In the genomic region with DNA sequence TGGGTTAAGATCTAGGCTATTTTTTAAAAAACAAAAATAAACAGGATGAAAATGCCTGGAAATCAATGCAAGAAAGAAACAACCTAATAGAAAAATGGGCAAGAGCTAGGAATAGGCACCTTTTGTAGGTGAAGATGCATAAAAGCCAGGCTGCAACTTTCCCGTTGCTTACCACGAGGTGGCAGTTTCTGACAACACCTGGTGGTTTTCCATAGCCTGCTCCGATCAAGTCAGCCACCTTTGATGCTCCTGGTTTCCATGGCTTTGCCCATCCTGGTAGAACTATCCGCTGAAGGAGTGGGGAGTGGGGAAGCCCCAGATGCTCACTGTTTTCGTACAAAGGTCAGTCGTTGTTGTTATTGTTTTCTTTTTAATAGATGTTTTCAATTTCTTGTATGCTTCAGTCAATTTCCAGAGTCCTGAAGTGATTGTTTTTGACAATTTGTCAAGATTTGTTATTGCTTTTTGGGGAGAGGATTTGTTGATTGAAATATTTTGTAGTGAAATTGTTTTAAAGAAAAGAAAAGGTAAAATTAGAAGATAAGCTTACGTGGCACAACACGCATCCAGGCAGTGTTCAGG, we compare ENCODE assay signal across 8 cellular contexts. TPM values are rescaled to one million over a fixed set of nuclear protein-coding genes. Genes with fewer than 3 reads are reported as not detected.
DNase-seq lines count a peak whose midpoint lies in the region; ATAC-seq and TF ChIP-seq lines count a peak whose summit lies in the region.

No MANE protein-coding gene starts in this region.

- H3K4me1 Mint-ChIP-seq in WTC11, result no peaks in the 10 kb centered on the region

- TF ChIP-seq CTCF in WTC11 (IDR thresholded peaks at IDR 0.05) (no peak), lower lobe of right lung (IDR thresholded peaks at IDR 0.05) (peak; percentile 31)

- peaks cover 15% of the 10 kb centered on the region for H3K9me3 Mint-ChIP-seq in WTC11

- CTCF ChIA-PET in WTC11 (lab: Charles Lee), result interaction anchor here (0.6 to 5.7 kb wide), 10 partner anchors 12 to 344 kb away, joined by 3 to 71 read pairs (median 4); a partner anchor contains a TSS

- ATAC-seq in WTC11 (peak; percentile 92), lower lobe of right lung (peak in 1 of 2 donors; percentile 36), HG02870 (IDR thresholded peaks at IDR 0.05; ENCODE audit: unreplicated experiment) (no peak)

- POLR2A ChIA-PET in WTC11 (lab: Charles Lee), result no interaction called here

- H3K4me3 ChIP-seq in lower lobe of right lung, result no peak overlapping the region

- no peaks in the 10 kb centered on the region for H3K36me3 ChIP-seq in lower lobe of right lung

- no peaks in the 10 kb centered on the region for H3K27me3 ChIP-seq in lower lobe of right lung (ENCODE audit: low read depth)

- DNase-seq in Daoy (ENCODE audit: low read depth) (peak; percentile 43), NCI-H128 (lab: John Stamatoyannopoulos, UW; ENCODE audit: unreplicated experiment) (peak; percentile 42), WTC11 (ENCODE audit: low spot score) (peak; percentile 72), lower lobe of right lung (no peak), cerebellar nuclear complex (lab: John Stamatoyannopoulos, UW) (no peak), epidermal melanocyte (ENCODE audit: insufficient read length, low spot score) (no peak)
- no peak for DNase-seq in activated CD4-positive, CD25-positive, alpha-beta regulatory T cell treated with anti-CD3 and anti-CD28 coated beads, Interleukin-2, amount 50 U/mL, for 72 hours

- H3K9me3 ChIP-seq in lower lobe of right lung, result no peaks in the 10 kb centered on the region

- no peak overlapping the region for H3K27ac Mint-ChIP-seq in WTC11

- intact Hi-C loops in lower lobe of right lung (cut with DNase I), result no loop called here

- no peak overlapping the region for H3K27ac ChIP-seq in lower lobe of right lung

- H3K4me1 ChIP-seq in lower lobe of right lung, result no peaks in the 10 kb centered on the region

- peaks cover 3% of the 10 kb centered on the region; the same call in 1 of the 2 replicates for H3K36me3 Mint-ChIP-seq in WTC11

- H3K27me3 Mint-ChIP-seq in WTC11 (ENCODE audit: low read depth), result no peaks in the 10 kb centered on the region; the same call in 1 of the 2 replicates

- no peak overlapping the region for H3K4me3 Mint-ChIP-seq in WTC11

TF ChIP-seq in WTC11, 78 proteins besides CTCF, POLR2A, EP300 and RAD21:
- no peak for TF ChIP-seq MXD4 (CRISPR knock-in tag; IDR thresholded peaks at IDR 0.05; ENCODE audit: borderline replicate concordance)
- no peak for TF ChIP-seq ZSCAN18 (CRISPR knock-in tag; IDR thresholded peaks at IDR 0.05)
- no peak for TF ChIP-seq NR1H2 (CRISPR knock-in tag; IDR thresholded peaks at IDR 0.05)
- no peak for TF ChIP-seq USF1 (CRISPR knock-in tag; IDR thresholded peaks at IDR 0.05)
- TF ChIP-seq FOXP4 (CRISPR knock-in tag; IDR thresholded peaks at IDR 0.05), result no peak
- TF ChIP-seq OVOL2 (CRISPR knock-in tag; IDR thresholded peaks at IDR 0.05; ENCODE audit: borderline replicate concordance), result no peak
- TF ChIP-seq TCF7 (CRISPR knock-in tag; IDR thresholded peaks at IDR 0.05; ENCODE audit: low read depth), result no peak
- no peak for TF ChIP-seq ZNF232 (CRISPR knock-in tag; IDR thresholded peaks at IDR 0.05)
- no peak for TF ChIP-seq ZNF219 (CRISPR knock-in tag; IDR thresholded peaks at IDR 0.05; ENCODE audit: borderline replicate concordance)
- TF ChIP-seq ZNF281 (CRISPR knock-in tag; IDR thresholded peaks at IDR 0.05), result no peak
- TF ChIP-seq SMAD3 (CRISPR knock-in tag; IDR thresholded peaks at IDR 0.05; ENCODE audit: borderline replicate concordance), result no peak
- TF ChIP-seq ZNF138 (CRISPR knock-in tag; conservative IDR thresholded peaks at IDR 0.05), result no peak
- no peak for TF ChIP-seq ZNF423 (CRISPR knock-in tag; IDR thresholded peaks at IDR 0.05)
- TF ChIP-seq, protein P1, sequence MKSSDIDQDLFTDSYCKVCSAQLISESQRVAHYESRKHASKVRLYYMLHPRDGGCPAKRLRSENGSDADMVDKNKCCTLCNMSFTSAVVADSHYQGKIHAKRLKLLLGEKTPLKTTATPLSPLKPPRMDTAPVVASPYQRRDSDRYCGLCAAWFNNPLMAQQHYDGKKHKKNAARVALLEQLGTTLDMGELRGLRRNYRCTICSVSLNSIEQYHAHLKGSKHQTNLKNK (CRISPR knock-in tag; IDR thresholded peaks at IDR 0.05), result no peak
- TF ChIP-seq RORB (CRISPR knock-in tag; IDR thresholded peaks at IDR 0.05), result no peak
- TF ChIP-seq ZNF671 (CRISPR knock-in tag; IDR thresholded peaks at IDR 0.05), result no peak

RNA-seq across cellular contexts. Expression of gene UBE2Q1, which starts 24.1 kb away (rescaled TPM):
- total RNA-seq in Daoy (2014; rRNA removed; shearing (Covaris generic)), result 39.9 and 78.3 TPM in 2 replicates
- total RNA-seq in WTC11 (2021), result 60.8 to 62.7 TPM (median 61.6 TPM) in 3 replicates
- 79.5 TPM for total RNA-seq in lower lobe of right lung

RNA-seq across cellular contexts. Expression of gene SHE, which starts 32.1 kb away (rescaled TPM):
- 0.06 and 0.11 TPM in 2 replicates for total RNA-seq in Daoy (2014; rRNA removed; shearing (Covaris generic))
- 0.73 to 1.1 TPM (median 0.79 TPM) in 3 replicates for total RNA-seq in WTC11 (2021)
- total RNA-seq in lower lobe of right lung, result 40.1 TPM

RNA-seq across cellular contexts. Expression of gene TDRD10, which starts 32.3 kb away (rescaled TPM):
- not detected in 2 replicates for total RNA-seq in Daoy (2014; rRNA removed; shearing (Covaris generic))
- 0.09 to 0.46 TPM (median 0.25 TPM) in 3 replicates for total RNA-seq in WTC11 (2021)
- total RNA-seq in lower lobe of right lung, result 20.2 TPM

RNA-seq across cellular contexts. Expression of gene CHRNB2, which starts 33.2 kb away (rescaled TPM):
- total RNA-seq in Daoy (2014; rRNA removed; shearing (Covaris generic)), result 0.80 and 1.0 TPM in 2 replicates
- 1.6 to 1.7 TPM (median 1.7 TPM) in 3 replicates for total RNA-seq in WTC11 (2021)
- not detected for total RNA-seq in lower lobe of right lung

Comparison
In these comparisons a context has a peak if more than half of its experiments do, and no peak if none do; other contexts are left out.
1. DNase-seq: peak in Daoy (single experiment), NCI-H128 (single experiment) and WTC11 (single experiment); none in lower lobe of right lung (single experiment), cerebellar nuclear complex (0 of 2), activated CD4-positive, CD25-positive, alpha-beta regulatory T cell treated with anti-CD3 and anti-CD28 coated beads, Interleukin-2, amount 50 U/mL, for 72 hours (single experiment) and epidermal melanocyte (single experiment).
2. RNA of gene SHE, which starts 32.1 kb away (total RNA-seq): 40.1 TPM in lower lobe of right lung (single experiment); 0.73 to 1.1 TPM in WTC11 and 0.06 to 0.11 TPM in Daoy; every median in the first group is over 10 times any median in the second.
3. RNA of gene TDRD10, which starts 32.3 kb away (total RNA-seq): 20.2 TPM in lower lobe of right lung (single experiment); 0.09 to 0.46 TPM in WTC11 and not detected in Daoy; every median in the first group is over 10 times any median in the second.